In genomic region chr11:68632802-68633201, GRCh38 we compare ENCODE assay signal across 9 cellular contexts. TPM values are rescaled to one million over a fixed set of nuclear protein-coding genes. Genes with fewer than 3 reads are reported as not detected.
DNase-seq lines count a peak whose midpoint lies in the region; ATAC-seq and TF ChIP-seq lines count a peak whose summit lies in the region.
"Had no signal": no experiment of that assay in that cellular context is flagged by ENCODE, and none has a peak within 500 bp of the region (broad histone marks: within the 10 kb centered on the region; RNA-seq: fewer than 3 reads in every experiment).

No MANE protein-coding gene starts in this region.

- H3K9me3 Mint-ChIP-seq in CD4-positive, CD25-positive, alpha-beta regulatory T cell, result no peaks in the 10 kb centered on the region

- no peak overlapping the region for H3K4me3 ChIP-seq in CD4-positive, CD25-positive, alpha-beta regulatory T cell (ENCODE audit: low read depth, low read length)

- H3K4me1 Mint-ChIP-seq in CD4-positive, CD25-positive, alpha-beta regulatory T cell, result no peaks in the 10 kb centered on the region

- POLR2A ChIA-PET in HEK293T (lab: Yijun Ruan, JAX), result no interaction called here

- no peak overlapping the region for H3K4me3 Mint-ChIP-seq in CD4-positive, CD25-positive, alpha-beta regulatory T cell

- H3K9me3 ChIP-seq in CD4-positive, CD25-positive, alpha-beta regulatory T cell (ENCODE audit: control insufficient read depth in 2 of 2, low read length in 2 of 2), result no peaks in the 10 kb centered on the region
- H3K9me3 ChIP-seq: neutrophil had no signal

- CTCF ChIA-PET in HEK293T (lab: Yijun Ruan, JAX), result interaction anchor here (0.6 kb wide), 3 partner anchors 9 to 166 kb away, joined by 3 read pairs; no protein-coding TSS in a partner anchor

- ATAC-seq in CD4-positive, CD25-positive, alpha-beta regulatory T cell (ENCODE audit: low read depth in 2 of 2), result peak in 1 of 2 donors; percentile 56
- ATAC-seq in stimulated activated naive CD8-positive, alpha-beta T cell treated with anti-CD3 and anti-CD28 coated beads, Interleukin-15, Interleukin-2, amounts not matched to agents 100 U/mL and 50 U/mL, for 24 hours, result no peak
- ATAC-seq in GM18907 (IDR thresholded peaks at IDR 0.05; ENCODE audit: unreplicated experiment), result no peak

- H3K27me3 Mint-ChIP-seq in CD4-positive, CD25-positive, alpha-beta regulatory T cell, result peaks cover 10% of the 10 kb centered on the region

- H3K27me3 ChIP-seq in CD4-positive, CD25-positive, alpha-beta regulatory T cell (ENCODE audit: control insufficient read depth, insufficient read depth, low read length), result no peaks in the 10 kb centered on the region

- H3K27ac Mint-ChIP-seq in CD4-positive, CD25-positive, alpha-beta regulatory T cell, result no peak overlapping the region

- H3K36me3 ChIP-seq in CD4-positive, CD25-positive, alpha-beta regulatory T cell (ENCODE audit: control insufficient read depth, insufficient read depth, low read length), result no peaks in the 10 kb centered on the region
- H3K36me3 ChIP-seq: neutrophil had no signal

- no peaks in the 10 kb centered on the region for H3K36me3 Mint-ChIP-seq in CD4-positive, CD25-positive, alpha-beta regulatory T cell

- peak in 2 of 3 donors; percentile 37 to 68 for DNase-seq in CD4-positive, CD25-positive, alpha-beta regulatory T cell
- DNase-seq in HEK293T (ENCODE audit: extremely low spot score) (peak; percentile 66), NCI-H82 treated with DMSO at 0.1 percent for 48 hours (lab: John Stamatoyannopoulos, UW; ENCODE audit: unreplicated experiment) (peak; percentile 65), hepatic stellate cell (ENCODE audit: low spot score) (peak; percentile 29)
- peak; percentile 15 for DNase-seq in activated effector memory CD4-positive, alpha-beta T cell treated with Interleukin-2 at 50 U/mL for 16 hours
- DNase-seq in stimulated activated naive CD8-positive, alpha-beta T cell treated with anti-CD3 and anti-CD28 coated beads, Interleukin-15, Interleukin-2, amounts not matched to agents 100 U/mL and 50 U/mL, for 24 hours, result peak; percentile 47
- no peak for DNase-seq in activated CD8-positive, alpha-beta memory T cell treated with anti-CD3 and anti-CD28 coated beads, Interleukin-2, amount 50 U/mL, for 4 hours

- H3K27ac ChIP-seq in CD4-positive, CD25-positive, alpha-beta regulatory T cell (ENCODE audit: insufficient read depth, low read length, poor library complexity, severe bottlenecking), result no peak overlapping the region
- H3K27ac ChIP-seq: neutrophil had no signal

- H3K4me1 ChIP-seq in CD4-positive, CD25-positive, alpha-beta regulatory T cell (ENCODE audit: control insufficient read depth, insufficient read depth, low read length, poor library complexity, severe bottlenecking), result no peaks in the 10 kb centered on the region

TF ChIP-seq in HEK293T, 16 proteins besides CTCF, POLR2A, EP300 and RAD21:
- TF ChIP-seq PKNOX1 (IDR thresholded peaks at IDR 0.05) (no peak), SUZ12 (IDR thresholded peaks at IDR 0.05) (no peak), ELF4 (IDR thresholded peaks at IDR 0.05) (no peak), CTBP1 (IDR thresholded peaks at IDR 0.05; ENCODE audit: borderline replicate concordance) (no peak), HDGF (IDR thresholded peaks at IDR 0.05; ENCODE audit: borderline replicate concordance) (no peak), TARDBP (IDR thresholded peaks at IDR 0.05) (no peak), NFRKB (IDR thresholded peaks at IDR 0.05) (no peak), ZNF384 (IDR thresholded peaks at IDR 0.05) (no peak), L3MBTL2 (conservative IDR thresholded peaks at IDR 0.05) (no peak), SP1 (IDR thresholded peaks at IDR 0.05) (no peak), FOXK2 (IDR thresholded peaks at IDR 0.05) (no peak), LEF1 (IDR thresholded peaks at IDR 0.05; ENCODE audit: borderline replicate concordance) (no peak), BHLHE40 (IDR thresholded peaks at IDR 0.05; ENCODE audit: borderline replicate concordance) (no peak), ARNT (IDR thresholded peaks at IDR 0.05) (no peak), FOXA1 (IDR thresholded peaks at IDR 0.05) (no peak), FOXM1 (IDR thresholded peaks at IDR 0.05; ENCODE audit: borderline replicate concordance) (no peak)

RNA-seq across cellular contexts. Expression of gene GAL, which starts 51.5 kb away (rescaled TPM):
- total RNA-seq in CD4-positive, CD25-positive, alpha-beta regulatory T cell, result not detected
- polyA plus RNA-seq in CD4-positive, CD25-positive, alpha-beta regulatory T cell, result not detected
